Comparison of ENCODE assay signal across 8 cellular contexts in the genomic region with DNA sequence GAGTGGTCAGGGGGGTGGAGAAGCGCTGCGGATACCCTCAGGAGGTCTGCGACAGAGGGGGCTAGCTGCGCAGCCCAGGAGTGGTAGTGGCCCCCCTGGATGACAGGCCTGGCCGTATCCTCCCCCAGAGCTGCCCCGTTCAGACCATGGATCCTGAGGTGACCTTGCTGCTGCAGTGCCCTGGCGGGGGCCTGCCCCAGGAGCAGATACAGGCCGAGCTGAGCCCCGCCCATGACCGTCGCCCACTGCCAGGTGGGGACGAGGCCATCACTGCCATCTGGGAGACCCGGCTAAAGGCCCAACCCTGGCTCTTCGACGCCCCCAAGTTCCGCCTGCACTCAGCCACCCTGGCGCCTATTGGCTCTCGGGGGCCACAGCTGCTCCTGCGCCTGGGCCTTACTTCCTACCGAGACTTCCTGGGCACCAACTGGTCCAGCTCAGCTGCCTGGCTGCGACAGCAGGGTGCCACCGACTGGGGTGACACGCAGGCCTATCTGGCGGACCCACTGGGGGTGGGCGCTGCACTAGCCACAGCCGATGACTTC. TPM values are rescaled to one million over a fixed set of nuclear protein-coding genes. Genes with fewer than 3 reads are reported as not detected.
DNase-seq lines count a peak whose midpoint lies in the region; ATAC-seq and TF ChIP-seq lines count a peak whose summit lies in the region.

No MANE protein-coding gene starts in this region.

- peak overlapping the region; percentile 60 for H3K14ac ChIP-seq in neuronal stem cell (ENCODE audit: low read length)

- peak overlapping the region; percentile 94 for H3K9ac ChIP-seq in neuronal stem cell (ENCODE audit: low read depth, low read length, poor library complexity)

- TSS peak; percentile 59 for BruUV-seq in Calu3 (replicated peaks; lab: Mats Ljungman, UMichigan)

- no peak overlapping the region for H3K27ac ChIP-seq in neuronal stem cell (replicated peaks; ENCODE audit: low read length)

- CTCF ChIA-PET in Calu3 (lab: Charles Lee) = interaction anchor here (0.6 to 1.3 kb wide), 3 partner anchors 11 to 19 kb away, joined by 3 read pairs; no protein-coding TSS in a partner anchor

- H3K4me3 ChIP-seq in HAP-1 = peak overlapping the region; percentile 79
- peak overlapping the region; percentile 79 for H3K4me3 ChIP-seq in fibroblast of pulmonary artery (replicated peaks; ENCODE audit: low read depth, low read length)
- peak overlapping the region; percentile 88 to 91 for H3K4me3 ChIP-seq in neuronal stem cell (ENCODE audit: low read length in 2 of 2)

- H3K36me3 Mint-ChIP-seq in Calu3 (ENCODE audit: insufficient read depth, unreplicated experiment) = peaks cover 87% of the 10 kb centered on the region
- no peaks in the 10 kb centered on the region for H3K36me3 Mint-ChIP-seq in activated T-cell treated with anti-CD3 and anti-CD28 coated beads, Interleukin-2, amount 50 U/mL, for 4 hours (ENCODE audit: insufficient read depth)

- H3K9me3 ChIP-seq in HAP-1 (no peaks in the 10 kb centered on the region), neuronal stem cell (replicated peaks in 1 of 2; ENCODE audit: control insufficient read depth in 2 of 2, insufficient read depth in 1 of 2, low read depth in 1 of 2, low read length in 2 of 2) (no peaks in the 10 kb centered on the region)

- peak overlapping the region; percentile 94 for H3K23ac ChIP-seq in neuronal stem cell (ENCODE audit: low read depth, low read length, poor library complexity)

- H3K36me3 ChIP-seq in HAP-1 (replicated peaks) = peaks cover 9% of the 10 kb centered on the region
- H3K36me3 ChIP-seq in neuronal stem cell (replicated peaks in 1 of 2; ENCODE audit: control insufficient read depth in 2 of 2, insufficient read depth in 2 of 2, low read length in 2 of 2) = peaks cover 8 to 21% of the 10 kb centered on the region in 2 donors

- in situ Hi-C loops in HAP-1 (cut with MboI; ENCODE audit: low sequenced_read_pairs) = no loop called here

- H2AK5ac ChIP-seq in neuronal stem cell (ENCODE audit: low read depth, low read length) = peak overlapping the region; percentile 100

- peak overlapping the region; percentile 79 for H3K4me3 Mint-ChIP-seq in Calu3 (ENCODE audit: low read depth, unreplicated experiment)
- peak overlapping the region; percentile 86 for H3K4me3 Mint-ChIP-seq in activated T-cell treated with anti-CD3 and anti-CD28 coated beads, Interleukin-2, amount 50 U/mL, for 4 hours

- peak overlapping the region; percentile 99 for H3K4me2 ChIP-seq in neuronal stem cell (ENCODE audit: insufficient read depth, low read length, poor library complexity, severe bottlenecking)

- peak overlapping the region; percentile 14 for H3K27ac Mint-ChIP-seq in Calu3 (ENCODE audit: unreplicated experiment)

- peaks cover 5% of the 10 kb centered on the region for H3K79me1 ChIP-seq in neuronal stem cell (ENCODE audit: low read depth, low read length)

- H2BK12ac ChIP-seq in neuronal stem cell (ENCODE audit: low read length) = peak overlapping the region; percentile 96

- H4K91ac ChIP-seq in neuronal stem cell (ENCODE audit: low read depth, low read length, poor library complexity) = peak overlapping the region; percentile 76

- DNase-seq in Calu3 = peak; percentile 44
- peak in 1 of 2 experiments; percentile 54 for DNase-seq in HAP-1 (ENCODE audit: low spot score in 2 of 2)
- DNase-seq in NCI-H774 (lab: John Stamatoyannopoulos, UW) = peak; percentile 73
- peak; percentile 38 for DNase-seq in activated T-cell treated with anti-CD3 and anti-CD28 coated beads, Interleukin-2, amount 50 U/mL, for 4 hours
- no peak for DNase-seq in fibroblast of pulmonary artery (ENCODE audit: low read depth)
- DNase-seq in neuronal stem cell (ENCODE audit: low spot score) = no peak
- DNase-seq in iPS-NIHi7 (ENCODE audit: extremely low spot score) = no peak
- DNase-seq in middle frontal gyrus (ENCODE audit: extremely low spot score, low spot score) = no peak

- no peak for TF ChIP-seq CTCF in Calu3 (IDR thresholded peaks at IDR 0.05; ENCODE audit: unreplicated experiment)
- no peak for TF ChIP-seq CTCF in fibroblast of pulmonary artery (IDR thresholded peaks at IDR 0.05; ENCODE audit: low read length, missing control alignments)

- H3K4me1 Mint-ChIP-seq in Calu3 (ENCODE audit: low read depth, unreplicated experiment) = peaks cover 7% of the 10 kb centered on the region
- peaks cover 42% of the 10 kb centered on the region for H3K4me1 Mint-ChIP-seq in activated T-cell treated with anti-CD3 and anti-CD28 coated beads, Interleukin-2, amount 50 U/mL, for 4 hours (ENCODE audit: low read depth)

- H3K18ac ChIP-seq in neuronal stem cell (ENCODE audit: low read length) = peak overlapping the region; percentile 97

- H2AFZ ChIP-seq in neuronal stem cell (ENCODE audit: low read length) = peak overlapping the region; percentile 89

- H3K27me3 ChIP-seq in HAP-1 (ENCODE audit: low read depth) (no peaks in the 10 kb centered on the region), neuronal stem cell (ENCODE audit: control insufficient read depth in 3 of 3, insufficient read depth in 3 of 3, low read depth in 1 of 3, low read length in 3 of 3) (peaks cover 0 to 4% (median 0%) of the 10 kb centered on the region in 3 experiments)

- H3K4me1 ChIP-seq in HAP-1 (peaks cover 6% of the 10 kb centered on the region; the same call in 1 of the 2 replicates), neuronal stem cell (ENCODE audit: control insufficient read depth in 2 of 2, insufficient read depth in 1 of 2, low read depth in 1 of 2, low read length in 2 of 2) (peaks cover 17 to 25% of the 10 kb centered on the region in 2 donors)

- peak overlapping the region; percentile 72 for H2BK15ac ChIP-seq in neuronal stem cell (ENCODE audit: low read length)

- intact Hi-C loops in Calu3 (cut with micrococcal nuclease; ENCODE audit: unreplicated experiment) = no loop called here

- H2BK5ac ChIP-seq in neuronal stem cell (ENCODE audit: low read length) = peak overlapping the region; percentile 89

- ATAC-seq in activated T-cell treated with anti-CD3 and anti-CD28 coated beads, Interleukin-2, amount 50 U/mL, for 4 hours = peak; percentile 46 to 55

- H3K9me3 Mint-ChIP-seq in Calu3 (ENCODE audit: low read depth, unreplicated experiment) = no peaks in the 10 kb centered on the region
- no peaks in the 10 kb centered on the region for H3K9me3 Mint-ChIP-seq in activated T-cell treated with anti-CD3 and anti-CD28 coated beads, Interleukin-2, amount 50 U/mL, for 4 hours

- no peaks in the 10 kb centered on the region for H3K27me3 Mint-ChIP-seq in Calu3 (ENCODE audit: unreplicated experiment)
- no peaks in the 10 kb centered on the region for H3K27me3 Mint-ChIP-seq in activated T-cell treated with anti-CD3 and anti-CD28 coated beads, Interleukin-2, amount 50 U/mL, for 4 hours (ENCODE audit: low read depth)

- H4K8ac ChIP-seq in neuronal stem cell (ENCODE audit: low read depth, low read length) = peak overlapping the region; percentile 48

- no peak overlapping the region for H3K4ac ChIP-seq in neuronal stem cell (ENCODE audit: low read length)

- no CpG with 5 or more reads among the region's 26 CpGs for WGBS in neuronal stem cell (ENCODE audit: extremely low coverage in 2 of 2, insufficient read length in 2 of 2, insufficient replicate concordance in 1 of 2), 2 donors

- no peak overlapping the region for H2BK120ac ChIP-seq in neuronal stem cell (ENCODE audit: low read depth, low read length)

RNA-seq across cellular contexts. Expression of gene NUDT22, which starts 0.5 kb away (rescaled TPM):
- total RNA-seq in Calu3 (2022) = 58.7 and 63.6 TPM in 2 replicates
- total RNA-seq in activated T-cell treated with anti-CD3 and anti-CD28 coated beads, Interleukin-2, amount 50 U/mL, for 4 hours = 10 to 100 TPM; 82.4 to 88.3 (median 86.1) TPM
- 30.8 TPM for polyA plus RNA-seq in neuronal stem cell (2013, experiment 1 of 2)
- polyA plus RNA-seq in neuronal stem cell (2013, experiment 2 of 2) = 29.4 TPM

RNA-seq across cellular contexts. Expression of gene TRPT1, which starts 0.6 kb away (rescaled TPM):
- 43.1 TPM in 2 replicates for total RNA-seq in Calu3 (2022)
- 10 to 100 TPM; 24.3 to 31.0 (median 28.6) TPM for total RNA-seq in activated T-cell treated with anti-CD3 and anti-CD28 coated beads, Interleukin-2, amount 50 U/mL, for 4 hours
- 53.3 TPM for polyA plus RNA-seq in neuronal stem cell (2013, experiment 1 of 2)
- polyA plus RNA-seq in neuronal stem cell (2013, experiment 2 of 2) = 53.3 TPM

RNA-seq across cellular contexts. Expression of gene DNAJC4, which starts 3.8 kb away (rescaled TPM):
- 26.6 and 28.0 TPM in 2 replicates for total RNA-seq in Calu3 (2022)
- total RNA-seq in activated T-cell treated with anti-CD3 and anti-CD28 coated beads, Interleukin-2, amount 50 U/mL, for 4 hours = 10 to 100 TPM; 15.0 to 16.6 (median 16.1) TPM
- polyA plus RNA-seq in neuronal stem cell (2013, experiment 1 of 2) = 29.4 TPM
- 29.4 TPM for polyA plus RNA-seq in neuronal stem cell (2013, experiment 2 of 2)

RNA-seq across cellular contexts. Expression of gene VEGFB, which starts 7.8 kb away (rescaled TPM):
- 88.8 and 91.5 TPM in 2 replicates for total RNA-seq in Calu3 (2022)
- 10 to 100 TPM; 41.5 to 75.6 (median 53.2) TPM for total RNA-seq in activated T-cell treated with anti-CD3 and anti-CD28 coated beads, Interleukin-2, amount 50 U/mL, for 4 hours
- 35.4 TPM for polyA plus RNA-seq in neuronal stem cell (2013, experiment 1 of 2)
- polyA plus RNA-seq in neuronal stem cell (2013, experiment 2 of 2) = 32.3 TPM

RNA-seq across cellular contexts. Expression of gene FKBP2, which starts 14.3 kb away (rescaled TPM):
- total RNA-seq in Calu3 (2022) = 87.4 and 91.3 TPM in 2 replicates
- 10 to 100 TPM; 43.3 to 48.9 (median 44.4) TPM for total RNA-seq in activated T-cell treated with anti-CD3 and anti-CD28 coated beads, Interleukin-2, amount 50 U/mL, for 4 hours
- polyA plus RNA-seq in neuronal stem cell (2013, experiment 1 of 2) = 36.4 TPM
- polyA plus RNA-seq in neuronal stem cell (2013, experiment 2 of 2) = 40.7 TPM

Comparison
In these comparisons a context has a peak if more than half of its experiments do, and no peak if none do; other contexts are left out.
1. DNase-seq: peak in Calu3 (single experiment), NCI-H774 (single experiment) and activated T-cell treated with anti-CD3 and anti-CD28 coated beads, Interleukin-2, amount 50 U/mL, for 4 hours (single experiment); none in fibroblast of pulmonary artery (single experiment), neuronal stem cell (single experiment), iPS-NIHi7 (single experiment) and middle frontal gyrus (single experiment).
2. Peak in every context shown above with its lines, with median percentiles within 50 percentile points of each other: H3K4me3 ChIP-seq.